ENCODE assay signal across 12 cellular contexts in the genomic region with DNA sequence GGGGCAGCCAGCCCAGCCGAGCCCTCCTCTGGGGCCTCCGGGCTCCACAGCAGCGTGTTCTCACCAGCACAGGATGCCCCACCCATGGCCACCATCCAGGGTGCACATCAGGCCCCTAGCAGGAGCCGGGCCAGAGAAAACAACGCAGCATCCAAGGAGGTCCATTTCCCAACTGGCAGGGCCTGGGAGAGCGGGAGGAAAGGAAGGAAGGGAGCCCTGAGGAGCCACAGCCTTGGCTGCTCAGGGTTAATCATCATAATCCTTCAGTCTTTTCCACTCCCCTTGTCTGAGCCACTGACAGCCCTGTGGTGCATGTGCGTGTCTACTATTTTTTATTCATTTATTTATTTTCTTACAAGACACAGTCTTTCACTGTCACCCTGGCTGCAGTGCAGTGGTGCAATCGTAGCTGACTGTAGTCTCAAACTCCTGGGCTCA. TPM values are rescaled to one million over a fixed set of nuclear protein-coding genes. Genes with fewer than 3 reads are reported as not detected.
A peak's percentile ranks its signal among the peaks of the same experiment; 100 is the strongest.
DNase-seq lines count a peak whose midpoint lies in the region; ATAC-seq and TF ChIP-seq lines count a peak whose summit lies in the region.
"Had no signal": no experiment of that assay in that cellular context is flagged by ENCODE, and none has a peak within 500 bp of the region (broad histone marks: within the 10 kb centered on the region; RNA-seq: fewer than 3 reads in every experiment).

No MANE protein-coding gene starts in this region.

- ATAC-seq in activated CD8-positive, alpha-beta T cell treated with anti-CD3 and anti-CD28 coated beads, Interleukin-2, amount 10 ng/mL, durations not matched to agents 7 days and 5 days, result no peak

- POLR2A ChIA-PET in activated CD8-positive, alpha-beta T cell treated with anti-CD3 and anti-CD28 coated beads, Interleukin-2, amount 10 ng/mL, durations not matched to agents 7 days and 5 days (lab: Charles Lee), result interaction anchor here (0.5 kb wide), 1 partner anchor 111 kb away, joined by 5 read pairs; no protein-coding TSS in a partner anchor

- H2BK120ac ChIP-seq in mesendoderm (ENCODE audit: low read depth, low read length), result no peak overlapping the region

- peak overlapping the region; percentile 94 for H3K27ac Mint-ChIP-seq in osteocyte (ENCODE audit: unreplicated experiment)
- H3K27ac Mint-ChIP-seq in activated CD8-positive, alpha-beta T cell treated with anti-CD3 and anti-CD28 coated beads, Interleukin-2, amount 10 ng/mL, durations not matched to agents 7 days and 5 days, result no peak overlapping the region

- H3K4me1 ChIP-seq in mesendoderm (ENCODE audit: control insufficient read depth, low read depth, low read length), result no peaks in the 10 kb centered on the region

- no peak overlapping the region for H3K27ac ChIP-seq in mesendoderm (ENCODE audit: low read depth, low read length)
- H3K27ac ChIP-seq: BLaER1 treated with 17β-estradiol and CSF1 and Interleukin-3, amounts not matched to agents 10 nM and 100 nM had no signal

- TF ChIP-seq CTCF in fibroblast of the aortic adventitia (IDR thresholded peaks at IDR 0.05; ENCODE audit: insufficient read depth, low read length) (no peak), osteocyte (IDR thresholded peaks at IDR 0.05) (no peak)

- no peak overlapping the region for H3K56ac ChIP-seq in mesendoderm (ENCODE audit: low read length)

- H3K4me1 Mint-ChIP-seq in osteocyte (ENCODE audit: unreplicated experiment), result peaks cover 78% of the 10 kb centered on the region
- H3K4me1 Mint-ChIP-seq in activated CD8-positive, alpha-beta T cell treated with anti-CD3 and anti-CD28 coated beads, Interleukin-2, amount 10 ng/mL, durations not matched to agents 7 days and 5 days (ENCODE audit: low read depth), result peaks cover 2% of the 10 kb centered on the region

- H3K18ac ChIP-seq in mesendoderm (ENCODE audit: low read length), result no peak overlapping the region

- H3K4me3 Mint-ChIP-seq in osteocyte (ENCODE audit: unreplicated experiment), result peak overlapping the region; percentile 40
- H3K4me3 Mint-ChIP-seq in activated CD8-positive, alpha-beta T cell treated with anti-CD3 and anti-CD28 coated beads, Interleukin-2, amount 10 ng/mL, durations not matched to agents 7 days and 5 days, result no peak overlapping the region

- no peaks in the 10 kb centered on the region for H3K36me3 ChIP-seq in mesendoderm (ENCODE audit: control insufficient read depth, insufficient read depth, low read length)
- H3K36me3 ChIP-seq: BLaER1 treated with 17β-estradiol and CSF1 and Interleukin-3, amounts not matched to agents 10 nM and 100 nM had no signal

- H3K4ac ChIP-seq in mesendoderm (ENCODE audit: low read depth, low read length), result no peak overlapping the region

- no peak overlapping the region for H4K8ac ChIP-seq in mesendoderm (ENCODE audit: low read depth, low read length)

- H2AK5ac ChIP-seq in mesendoderm (ENCODE audit: low read length), result no peak overlapping the region

- H3K79me1 ChIP-seq in mesendoderm (ENCODE audit: low read length), result no peaks in the 10 kb centered on the region

- H3K9me3 Mint-ChIP-seq in osteocyte (ENCODE audit: unreplicated experiment), result no peaks in the 10 kb centered on the region
- no peaks in the 10 kb centered on the region for H3K9me3 Mint-ChIP-seq in activated CD8-positive, alpha-beta T cell treated with anti-CD3 and anti-CD28 coated beads, Interleukin-2, amount 10 ng/mL, durations not matched to agents 7 days and 5 days (ENCODE audit: insufficient read depth)

- no peaks in the 10 kb centered on the region for H3K27me3 ChIP-seq in mesendoderm (ENCODE audit: insufficient read depth, low read length, poor library complexity)

- no peak overlapping the region for H4K5ac ChIP-seq in mesendoderm (ENCODE audit: low read length)

- peaks cover 15% of the 10 kb centered on the region for H3K36me3 Mint-ChIP-seq in osteocyte (ENCODE audit: unreplicated experiment)
- no peaks in the 10 kb centered on the region for H3K36me3 Mint-ChIP-seq in activated CD8-positive, alpha-beta T cell treated with anti-CD3 and anti-CD28 coated beads, Interleukin-2, amount 10 ng/mL, durations not matched to agents 7 days and 5 days (ENCODE audit: low read depth)

- no peak overlapping the region for H3K9ac ChIP-seq in mesendoderm (ENCODE audit: low read length)
- H3K9ac ChIP-seq: BLaER1 treated with 17β-estradiol and CSF1 and Interleukin-3, amounts not matched to agents 10 nM and 100 nM had no signal

- H3K27me3 Mint-ChIP-seq in osteocyte (ENCODE audit: unreplicated experiment), result no peaks in the 10 kb centered on the region
- H3K27me3 Mint-ChIP-seq in activated CD8-positive, alpha-beta T cell treated with anti-CD3 and anti-CD28 coated beads, Interleukin-2, amount 10 ng/mL, durations not matched to agents 7 days and 5 days (ENCODE audit: low read depth), result peaks cover 32% of the 10 kb centered on the region

- H3K4me2 ChIP-seq in mesendoderm (ENCODE audit: low read length), result no peak overlapping the region
- H3K4me2 ChIP-seq: BLaER1 treated with 17β-estradiol and CSF1 and Interleukin-3, amounts not matched to agents 10 nM and 100 nM had no signal

- H3K4me3 ChIP-seq in fibroblast of the aortic adventitia (ENCODE audit: low read depth, low read length) (no peak overlapping the region), mesendoderm (ENCODE audit: low read length) (no peak overlapping the region)
- H3K4me3 ChIP-seq: BLaER1 treated with 17β-estradiol and CSF1 and Interleukin-3, amounts not matched to agents 10 nM and 100 nM; dorsolateral prefrontal cortex had no signal

- H3K23ac ChIP-seq in mesendoderm (ENCODE audit: low read length), result no peak overlapping the region

- no peak overlapping the region for H2BK5ac ChIP-seq in mesendoderm (ENCODE audit: low read length)

- no peak overlapping the region for H2BK15ac ChIP-seq in mesendoderm (replicated peaks; ENCODE audit: low read depth)

- no peaks in the 10 kb centered on the region for H3K79me2 ChIP-seq in mesendoderm (ENCODE audit: control insufficient read depth, insufficient read depth, low read length)

- WGBS in mesendoderm (ENCODE audit: extremely low coverage, insufficient coverage, low lambda C conversion rate), result no CpG with 5 or more reads among the region's 8 CpGs

- CTCF ChIA-PET in activated CD8-positive, alpha-beta T cell treated with anti-CD3 and anti-CD28 coated beads, Interleukin-2, amount 10 ng/mL, durations not matched to agents 7 days and 5 days (lab: Charles Lee), result no interaction called here

- DNase-seq in AG08396 (ENCODE audit: low spot score) (peak; percentile 75), RPMI7951 (ENCODE audit: low read depth) (peak; percentile 58), fibroblast of the aortic adventitia (ENCODE audit: low read depth) (peak; percentile 99), osteocyte (ENCODE audit: extremely low spot score, unreplicated experiment) (peak; percentile 95), COLO829 (ENCODE audit: low spot score) (no peak), kidney glomerular epithelial cell (lab: John Stamatoyannopoulos, UW) (no peak), mesendoderm (no peak)
- no peak for DNase-seq in activated CD8-positive, alpha-beta T cell treated with anti-CD3 and anti-CD28 coated beads, Interleukin-2, amount 10 ng/mL, durations not matched to agents 7 days and 5 days
- DNase-seq: NCI-H187 treated with DMSO at 0.1 percent for 48 hours, SW 1271 had no signal

RNA-seq across cellular contexts. Expression of a gene that starts 3.6 kb away (rescaled TPM):
- 0.78 and 1.2 TPM in 2 replicates for total RNA-seq in RPMI7951 (2014; rRNA removed; shearing (Covaris generic))
- total RNA-seq in fibroblast of the aortic adventitia (ENCODE audit: low replicate concordance) (32.1 and 78.7 TPM in 2 replicates), osteocyte (125 and 131 TPM in 2 replicates)
- not detected for total RNA-seq in activated CD8-positive, alpha-beta T cell treated with anti-CD3 and anti-CD28 coated beads, Interleukin-2, amount 10 ng/mL, durations not matched to agents 7 days and 5 days
- polyA plus RNA-seq in mesendoderm (2013, experiment 1 of 2), result 18.5 TPM
- polyA plus RNA-seq in mesendoderm (2013, experiment 2 of 2), result 19.5 TPM

RNA-seq across cellular contexts. Expression of a gene that starts 57.7 kb away (rescaled TPM):
- total RNA-seq in RPMI7951 (2014; rRNA removed; shearing (Covaris generic)), result 14.5 and 16.0 TPM in 2 replicates
- total RNA-seq in fibroblast of the aortic adventitia (ENCODE audit: low replicate concordance) (2.9 and 11.2 TPM in 2 replicates), osteocyte (19.4 and 22.2 TPM in 2 replicates)
- 1 to 10 TPM; 9.6 to 9.9 TPM for total RNA-seq in activated CD8-positive, alpha-beta T cell treated with anti-CD3 and anti-CD28 coated beads, Interleukin-2, amount 10 ng/mL, durations not matched to agents 7 days and 5 days
- polyA plus RNA-seq in mesendoderm (2013, experiment 1 of 2), result 19.6 TPM
- 20.5 TPM for polyA plus RNA-seq in mesendoderm (2013, experiment 2 of 2)

Comparison
In these comparisons a context has a peak if more than half of its experiments do, and no peak if none do; other contexts are left out.
1. DNase-seq: peak in AG08396 (single experiment), RPMI7951 (single experiment), fibroblast of the aortic adventitia (single experiment) and osteocyte (single experiment); none in COLO829 (single experiment), kidney glomerular epithelial cell (single experiment), activated CD8-positive, alpha-beta T cell treated with anti-CD3 and anti-CD28 coated beads, Interleukin-2, amount 10 ng/mL, durations not matched to agents 7 days and 5 days (single experiment) and mesendoderm (single experiment).
2. RNA of a gene that starts 3.6 kb away (total RNA-seq): 125 to 131 TPM in osteocyte and 32.1 to 78.7 TPM in fibroblast of the aortic adventitia; 0.78 to 1.2 TPM in RPMI7951 and not detected in activated CD8-positive, alpha-beta T cell treated with anti-CD3 and anti-CD28 coated beads, Interleukin-2, amount 10 ng/mL, durations not matched to agents 7 days and 5 days; every median in the first group is over 10 times any median in the second.